In genomic region chr1:200640373-200641174, GRCh38 we compare ENCODE assay signal across 1 cellular context.
TF ChIP-seq lines count a peak whose summit lies in the region.

No MANE protein-coding gene starts in this region.

TF ChIP-seq in HCT116, 20 proteins besides CTCF, POLR2A, EP300 and RAD21:
- TF ChIP-seq ELF1 (IDR thresholded peaks at IDR 0.05; ENCODE audit: borderline replicate concordance, low read depth) (no peak; the same call in 1 of the 2 replicates), SP1 (IDR thresholded peaks at IDR 0.05; ENCODE audit: low read depth) (peak; percentile 59; the same call in 1 of the 2 replicates), SIN3A (IDR thresholded peaks at IDR 0.05; ENCODE audit: low read depth) (0 out of 2 replicates have a peak, but pooled peaks have one; percentile 50), YY1 (IDR thresholded peaks at IDR 0.05; ENCODE audit: extremely low read depth, insufficient replicate concordance, low read depth, low read length) (no peak), POLR2AphosphoS5 (IDR thresholded peaks at IDR 0.05; ENCODE audit: low read depth, low read length) (peak; percentile 71)
